9 cellular contexts compared by ENCODE assay signal in genomic region chr3:185688808-185689207, GRCh38.
DNase-seq lines count a peak whose midpoint lies in the region; ATAC-seq and TF ChIP-seq lines count a peak whose summit lies in the region.
"Had no signal": no experiment of that assay in that cellular context is flagged by ENCODE, and none has a peak within 500 bp of the region (broad histone marks: within the 10 kb centered on the region; RNA-seq: fewer than 3 reads in every experiment).

No MANE protein-coding gene starts in this region.

- H3K36me3 ChIP-seq in neural progenitor cell: peaks cover 13% of the 10 kb centered on the region
- H3K36me3 ChIP-seq: neutrophil had no signal

- ATAC-seq in HG03520 (IDR thresholded peaks at IDR 0.05; ENCODE audit: unreplicated experiment): no peak
- no peak for ATAC-seq in left colon
- ATAC-seq in WTC11: no peak; the same call in 1 of the 2 replicates
- no peak for ATAC-seq in HG02610 (IDR thresholded peaks at IDR 0.05; ENCODE audit: unreplicated experiment)

- H3K27ac Mint-ChIP-seq in neural progenitor cell: peak overlapping the region; percentile 17
- H3K27ac Mint-ChIP-seq in WTC11: no peak overlapping the region

- CTCF ChIA-PET in WTC11 (lab: Charles Lee): interaction anchor here (0.6 to 2.0 kb wide), 5 partner anchors 12 to 314 kb away, joined by 3 to 6 read pairs (median 3); no protein-coding TSS in a partner anchor

- intact Hi-C loops in left colon (cut with DNase I, micrococcal nuclease): no loop called here

- H3K36me3 Mint-ChIP-seq in neural progenitor cell (peaks cover 55% of the 10 kb centered on the region), WTC11 (peaks cover 66% of the 10 kb centered on the region)

- peak; percentile 30 for DNase-seq in DMS53 treated with DMSO at 0.1 percent for 48 hours (lab: John Stamatoyannopoulos, UW; ENCODE audit: unreplicated experiment)
- peak; percentile 33 for DNase-seq in LoVo (ENCODE audit: low spot score)
- DNase-seq in cardiac fibroblast (ENCODE audit: low read depth in 2 of 2): peak; percentile 90 to 99
- DNase-seq in neural progenitor cell (ENCODE audit: low spot score): no peak
- no peak for DNase-seq in left colon
- DNase-seq in WTC11 (ENCODE audit: low spot score): no peak

- no peaks in the 10 kb centered on the region for H3K9me3 Mint-ChIP-seq in neural progenitor cell
- H3K9me3 Mint-ChIP-seq in WTC11: no peaks in the 10 kb centered on the region

- H3K4me2 ChIP-seq in neural progenitor cell: no peak overlapping the region

- POLR2A ChIA-PET in WTC11 (lab: Charles Lee): interaction anchor here (0.6 kb wide), 1 partner anchor 104 kb away, joined by 5 read pairs; no protein-coding TSS in a partner anchor

- no peak overlapping the region for H3K4me3 ChIP-seq in cardiac fibroblast (replicated peaks in 1 of 2; ENCODE audit: low read depth in 2 of 2, low read length in 2 of 2)
- H3K4me3 ChIP-seq in neural progenitor cell: no peak overlapping the region

- H3K4me3 Mint-ChIP-seq in neural progenitor cell: no peak overlapping the region
- no peak overlapping the region for H3K4me3 Mint-ChIP-seq in WTC11

- H3K27me3 Mint-ChIP-seq in neural progenitor cell (ENCODE audit: insufficient read depth, low read depth): peaks cover 3% of the 10 kb centered on the region
- no peaks in the 10 kb centered on the region for H3K27me3 Mint-ChIP-seq in WTC11 (ENCODE audit: low read depth)

- peaks cover 47% of the 10 kb centered on the region for H3K79me2 ChIP-seq in neural progenitor cell (ENCODE audit: low read depth)

- TF ChIP-seq CTCF in cardiac fibroblast (IDR thresholded peaks at IDR 0.05; ENCODE audit: low read depth, low read length): no peak
- no peak for TF ChIP-seq CTCF in neural progenitor cell (IDR thresholded peaks at IDR 0.05)
- TF ChIP-seq CTCF in WTC11 (IDR thresholded peaks at IDR 0.05): no peak

- peaks cover 15% of the 10 kb centered on the region for H3K4me1 Mint-ChIP-seq in neural progenitor cell
- no peaks in the 10 kb centered on the region for H3K4me1 Mint-ChIP-seq in WTC11

- H3K9me3 ChIP-seq in neural progenitor cell (ENCODE audit: low read depth): no peaks in the 10 kb centered on the region
- H3K9me3 ChIP-seq: neutrophil had no signal

- H3K27me3 ChIP-seq in neural progenitor cell: no peaks in the 10 kb centered on the region
- H3K27me3 ChIP-seq: neutrophil had no signal

- H3F3A ChIP-seq in neural progenitor cell (ENCODE audit: low read depth): no peaks in the 10 kb centered on the region

- no peak overlapping the region for H2AFZ ChIP-seq in neural progenitor cell (replicated peaks)

- no peak overlapping the region for H3K9ac ChIP-seq in neural progenitor cell

- peaks cover 26% of the 10 kb centered on the region for H4K20me1 ChIP-seq in neural progenitor cell (ENCODE audit: low read depth)

- no peaks in the 10 kb centered on the region for H3K4me1 ChIP-seq in neural progenitor cell

- no peak overlapping the region for H3K27ac ChIP-seq in neural progenitor cell
- H3K27ac ChIP-seq: neutrophil had no signal

TF ChIP-seq in WTC11, 78 proteins besides CTCF, POLR2A, EP300 and RAD21 (continues in another document):
- TF ChIP-seq ZNF263 (CRISPR knock-in tag; IDR thresholded peaks at IDR 0.05; ENCODE audit: low read depth) (no peak), CDX4 (CRISPR knock-in tag; IDR thresholded peaks at IDR 0.05; ENCODE audit: borderline replicate concordance) (no peak), CREB1 (CRISPR knock-in tag; IDR thresholded peaks at IDR 0.05) (no peak), SMAD4 (CRISPR knock-in tag; IDR thresholded peaks at IDR 0.05) (no peak), HMGA2 (CRISPR knock-in tag; IDR thresholded peaks at IDR 0.05) (no peak), ZNF219 (CRISPR knock-in tag; IDR thresholded peaks at IDR 0.05; ENCODE audit: borderline replicate concordance) (no peak), SOX15 (CRISPR knock-in tag; IDR thresholded peaks at IDR 0.05) (no peak), ZNF396 (CRISPR knock-in tag; IDR thresholded peaks at IDR 0.05; ENCODE audit: borderline replicate concordance) (no peak), USF1 (CRISPR knock-in tag; IDR thresholded peaks at IDR 0.05) (no peak)
- TF ChIP-seq, protein P1, sequence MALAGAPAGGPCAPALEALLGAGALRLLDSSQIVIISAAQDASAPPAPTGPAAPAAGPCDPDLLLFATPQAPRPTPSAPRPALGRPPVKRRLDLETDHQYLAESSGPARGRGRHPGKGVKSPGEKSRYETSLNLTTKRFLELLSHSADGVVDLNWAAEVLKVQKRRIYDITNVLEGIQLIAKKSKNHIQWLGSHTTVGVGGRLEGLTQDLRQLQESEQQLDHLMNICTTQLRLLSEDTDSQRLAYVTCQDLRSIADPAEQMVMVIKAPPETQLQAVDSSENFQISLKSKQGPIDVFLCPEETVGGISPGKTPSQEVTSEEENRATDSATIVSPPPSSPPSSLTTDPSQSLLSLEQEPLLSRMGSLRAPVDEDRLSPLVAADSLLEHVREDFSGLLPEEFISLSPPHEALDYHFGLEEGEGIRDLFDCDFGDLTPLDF (CRISPR knock-in tag; IDR thresholded peaks at IDR 0.05): no peak
- TF ChIP-seq, protein P2, sequence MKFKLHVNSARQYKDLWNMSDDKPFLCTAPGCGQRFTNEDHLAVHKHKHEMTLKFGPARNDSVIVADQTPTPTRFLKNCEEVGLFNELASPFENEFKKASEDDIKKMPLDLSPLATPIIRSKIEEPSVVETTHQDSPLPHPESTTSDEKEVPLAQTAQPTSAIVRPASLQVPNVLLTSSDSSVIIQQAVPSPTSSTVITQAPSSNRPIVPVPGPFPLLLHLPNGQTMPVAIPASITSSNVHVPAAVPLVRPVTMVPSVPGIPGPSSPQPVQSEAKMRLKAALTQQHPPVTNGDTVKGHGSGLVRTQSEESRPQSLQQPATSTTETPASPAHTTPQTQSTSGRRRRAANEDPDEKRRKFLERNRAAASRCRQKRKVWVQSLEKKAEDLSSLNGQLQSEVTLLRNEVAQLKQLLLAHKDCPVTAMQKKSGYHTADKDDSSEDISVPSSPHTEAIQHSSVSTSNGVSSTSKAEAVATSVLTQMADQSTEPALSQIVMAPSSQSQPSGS (CRISPR knock-in tag; IDR thresholded peaks at IDR 0.05; ENCODE audit: borderline replicate concordance, low read depth): no peak
- TF ChIP-seq, protein P3, sequence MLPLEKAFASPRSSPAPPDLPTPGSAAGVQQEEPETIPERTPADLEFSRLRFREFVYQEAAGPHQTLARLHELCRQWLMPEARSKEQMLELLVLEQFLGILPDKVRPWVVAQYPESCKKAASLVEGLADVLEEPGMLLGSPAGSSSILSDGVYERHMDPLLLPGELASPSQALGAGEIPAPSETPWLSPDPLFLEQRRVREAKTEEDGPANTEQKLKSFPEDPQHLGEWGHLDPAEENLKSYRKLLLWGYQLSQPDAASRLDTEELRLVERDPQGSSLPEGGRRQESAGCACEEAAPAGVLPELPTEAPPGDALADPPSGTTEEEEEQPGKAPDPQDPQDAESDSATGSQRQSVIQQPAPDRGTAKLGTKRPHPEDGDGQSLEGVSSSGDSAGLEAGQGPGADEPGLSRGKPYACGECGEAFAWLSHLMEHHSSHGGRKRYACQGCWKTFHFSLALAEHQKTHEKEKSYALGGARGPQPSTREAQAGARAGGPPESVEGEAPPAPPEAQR (CRISPR knock-in tag; IDR thresholded peaks at IDR 0.05): no peak
- TF ChIP-seq, protein P4, sequence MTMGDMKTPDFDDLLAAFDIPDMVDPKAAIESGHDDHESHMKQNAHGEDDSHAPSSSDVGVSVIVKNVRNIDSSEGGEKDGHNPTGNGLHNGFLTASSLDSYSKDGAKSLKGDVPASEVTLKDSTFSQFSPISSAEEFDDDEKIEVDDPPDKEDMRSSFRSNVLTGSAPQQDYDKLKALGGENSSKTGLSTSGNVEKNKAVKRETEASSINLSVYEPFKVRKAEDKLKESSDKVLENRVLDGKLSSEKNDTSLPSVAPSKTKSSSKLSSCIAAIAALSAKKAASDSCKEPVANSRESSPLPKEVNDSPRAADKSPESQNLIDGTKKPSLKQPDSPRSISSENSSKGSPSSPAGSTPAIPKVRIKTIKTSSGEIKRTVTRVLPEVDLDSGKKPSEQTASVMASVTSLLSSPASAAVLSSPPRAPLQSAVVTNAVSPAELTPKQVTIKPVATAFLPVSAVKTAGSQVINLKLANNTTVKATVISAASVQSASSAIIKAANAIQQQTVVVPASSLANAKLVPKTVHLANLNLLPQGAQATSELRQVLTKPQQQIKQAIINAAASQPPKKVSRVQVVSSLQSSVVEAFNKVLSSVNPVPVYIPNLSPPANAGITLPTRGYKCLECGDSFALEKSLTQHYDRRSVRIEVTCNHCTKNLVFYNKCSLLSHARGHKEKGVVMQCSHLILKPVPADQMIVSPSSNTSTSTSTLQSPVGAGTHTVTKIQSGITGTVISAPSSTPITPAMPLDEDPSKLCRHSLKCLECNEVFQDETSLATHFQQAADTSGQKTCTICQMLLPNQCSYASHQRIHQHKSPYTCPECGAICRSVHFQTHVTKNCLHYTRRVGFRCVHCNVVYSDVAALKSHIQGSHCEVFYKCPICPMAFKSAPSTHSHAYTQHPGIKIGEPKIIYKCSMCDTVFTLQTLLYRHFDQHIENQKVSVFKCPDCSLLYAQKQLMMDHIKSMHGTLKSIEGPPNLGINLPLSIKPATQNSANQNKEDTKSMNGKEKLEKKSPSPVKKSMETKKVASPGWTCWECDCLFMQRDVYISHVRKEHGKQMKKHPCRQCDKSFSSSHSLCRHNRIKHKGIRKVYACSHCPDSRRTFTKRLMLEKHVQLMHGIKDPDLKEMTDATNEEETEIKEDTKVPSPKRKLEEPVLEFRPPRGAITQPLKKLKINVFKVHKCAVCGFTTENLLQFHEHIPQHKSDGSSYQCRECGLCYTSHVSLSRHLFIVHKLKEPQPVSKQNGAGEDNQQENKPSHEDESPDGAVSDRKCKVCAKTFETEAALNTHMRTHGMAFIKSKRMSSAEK (CRISPR knock-in tag; IDR thresholded peaks at IDR 0.05; ENCODE audit: borderline replicate concordance): no peak

Comparison
In these comparisons a context has a peak if more than half of its experiments do, and no peak if none do; other contexts are left out.
1. DNase-seq: peak in DMS53 treated with DMSO at 0.1 percent for 48 hours (single experiment), LoVo (single experiment) and cardiac fibroblast (2 of 2); none in neural progenitor cell (single experiment), left colon (0 of 2) and WTC11 (single experiment).